Comparison of ENCODE assay signal across 11 cellular contexts in the genomic region with DNA sequence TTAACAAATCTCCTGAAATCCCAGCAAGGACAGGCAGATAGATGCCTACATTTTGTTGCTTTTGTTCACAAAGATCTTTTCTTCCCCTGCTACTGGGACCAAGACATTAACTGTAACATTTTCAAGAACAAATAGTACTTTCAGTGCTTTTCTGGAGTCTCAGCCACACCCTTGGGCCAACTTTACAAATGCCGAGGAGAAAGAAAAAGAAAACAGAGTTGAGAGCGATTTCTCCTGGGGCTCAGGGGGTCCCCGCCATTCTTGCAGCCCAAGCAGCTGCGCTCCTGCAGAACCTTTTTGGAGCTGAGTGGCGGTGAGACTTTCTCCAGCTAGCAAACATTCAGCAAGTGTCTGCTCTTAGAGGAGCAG. TPM values are rescaled to one million over a fixed set of nuclear protein-coding genes. Genes with fewer than 3 reads are reported as not detected.
A peak's percentile ranks its signal among the peaks of the same experiment; 100 is the strongest.
DNase-seq lines count a peak whose midpoint lies in the region; ATAC-seq and TF ChIP-seq lines count a peak whose summit lies in the region.
"Had no signal": no experiment of that assay in that cellular context is flagged by ENCODE, and none has a peak within 500 bp of the region (broad histone marks: within the 10 kb centered on the region; RNA-seq: fewer than 3 reads in every experiment).

No MANE protein-coding gene starts in this region.

- TF ChIP-seq CTCF in HEK293 (tag by site-specific recombination; IDR thresholded peaks at IDR 0.05) (no peak), cardiac fibroblast (IDR thresholded peaks at IDR 0.05; ENCODE audit: low read depth, low read length) (no peak), adrenal gland (IDR thresholded peaks at IDR 0.05) (no peak)

- DNase-seq in cardiac fibroblast (ENCODE audit: low read depth in 2 of 2) = no peak
- no peak for DNase-seq in adrenal gland
- no peak for DNase-seq in EL
- DNase-seq: activated B cell treated with CpG ODN at 0.5 μM for 24 hours; NCI-H524 treated with DMSO at 0.1 percent for 48 hours; stimulated activated naive B cell treated with anti-CD40 and anti-IgM and Interleukin-4, amounts not matched to agents 10 μg/mL and 1 μg/mL and 100 μg/mL, for 72 hours had no signal

- 41 to 64% (median 53%) methylated on average over 5 of the region's 5 CpGs for WGBS in adrenal gland, 4 donors

- peak overlapping the region; percentile 34; the same call in 1 of the 2 replicates for H3K27ac ChIP-seq in HEK293 (ENCODE audit: extremely low read depth, low read depth, low read length)
- no peak overlapping the region for H3K27ac ChIP-seq in iPS-20b (ENCODE audit: low read length)
- peak overlapping the region in 14 of 21 experiments; percentile 3 to 75 (median 49) for H3K27ac ChIP-seq in skin epidermis
- no peak overlapping the region for H3K27ac ChIP-seq in adrenal gland

- intact Hi-C loops in adrenal gland (cut with DNase I) = no loop called here

- H3K4me3 ChIP-seq in HEK293 (ENCODE audit: low read depth, low read length) (no peak overlapping the region), cardiac fibroblast (replicated peaks in 1 of 2; ENCODE audit: low read depth in 2 of 2, low read length in 2 of 2) (peak overlapping the region; percentile 8 to 16), iPS-20b (ENCODE audit: low read length) (no peak overlapping the region), skin epidermis (no peak overlapping the region), adrenal gland (peak overlapping the region in 1 of 4 donors; percentile 27)

- H3K9ac ChIP-seq in iPS-20b (ENCODE audit: low read depth, low read length) = peak overlapping the region; percentile 17; the same call in 1 of the 2 replicates

- H3K9me3 ChIP-seq in HEK293 (ENCODE audit: control insufficient read depth, insufficient read depth, low read depth, low read length) (no peaks in the 10 kb centered on the region), iPS-20b (ENCODE audit: insufficient read depth, low read depth, low read length) (no peaks in the 10 kb centered on the region), adrenal gland (replicated peaks in 1 of 3) (no peaks in the 10 kb centered on the region)

- H3K36me3 ChIP-seq in HEK293 (ENCODE audit: control insufficient read depth in 2 of 2, insufficient read depth in 1 of 2, low read length in 2 of 2) = no peaks in the 10 kb centered on the region
- no peaks in the 10 kb centered on the region for H3K36me3 ChIP-seq in iPS-20b (ENCODE audit: insufficient read depth, low read depth, low read length)
- no peaks in the 10 kb centered on the region for H3K36me3 ChIP-seq in adrenal gland (replicated peaks in 1 of 2)

- POLR2A ChIA-PET in HEK293 (lab: Yijun Ruan, JAX) = no interaction called here

- H3K27me3 ChIP-seq in iPS-20b (ENCODE audit: insufficient read depth, low read length) = no peaks in the 10 kb centered on the region
- no peaks in the 10 kb centered on the region for H3K27me3 ChIP-seq in adrenal gland

- TF ChIP-seq POLR2A in adrenal gland (IDR thresholded peaks at IDR 0.05) = no peak

- ATAC-seq in HG03565 (IDR thresholded peaks at IDR 0.05; ENCODE audit: unreplicated experiment) = no peak
- no peak for ATAC-seq in GM19463 (IDR thresholded peaks at IDR 0.05; ENCODE audit: unreplicated experiment)
- ATAC-seq: stimulated activated naive B cell treated with anti-CD40 and anti-IgM and Interleukin-4, amounts not matched to agents 10 μg/mL and 1 μg/mL and 100 μg/mL, for 72 hours had no signal

- CTCF ChIA-PET in HEK293 (lab: Yijun Ruan, JAX) = interaction anchor here (1.0 to 1.1 kb wide), 2 partner anchors 79 to 526 kb away, joined by 3 to 4 read pairs; no protein-coding TSS in a partner anchor

- H3K4me1 ChIP-seq in HEK293 (ENCODE audit: control insufficient read depth, insufficient read depth, low read length) (peaks cover 8% of the 10 kb centered on the region), iPS-20b (ENCODE audit: insufficient read depth, low read length) (peaks cover 7% of the 10 kb centered on the region; the same call in 1 of the 2 replicates), adrenal gland (replicated peaks in 1 of 2) (no peaks in the 10 kb centered on the region)

TF ChIP-seq in HEK293, 187 proteins besides CTCF, POLR2A, EP300 and RAD21:
- TF ChIP-seq OVOL3 (tag by site-specific recombination; IDR thresholded peaks at IDR 0.05) (no peak), ZNF664 (tag by site-specific recombination; IDR thresholded peaks at IDR 0.05) (no peak), ZNF548 (tag by site-specific recombination; IDR thresholded peaks at IDR 0.05) (no peak), ZNF350 (tag by site-specific recombination; IDR thresholded peaks at IDR 0.05) (no peak), ZNF670 (tag by site-specific recombination; IDR thresholded peaks at IDR 0.05; ENCODE audit: low read depth) (no peak)
- TF ChIP-seq, protein P1, sequence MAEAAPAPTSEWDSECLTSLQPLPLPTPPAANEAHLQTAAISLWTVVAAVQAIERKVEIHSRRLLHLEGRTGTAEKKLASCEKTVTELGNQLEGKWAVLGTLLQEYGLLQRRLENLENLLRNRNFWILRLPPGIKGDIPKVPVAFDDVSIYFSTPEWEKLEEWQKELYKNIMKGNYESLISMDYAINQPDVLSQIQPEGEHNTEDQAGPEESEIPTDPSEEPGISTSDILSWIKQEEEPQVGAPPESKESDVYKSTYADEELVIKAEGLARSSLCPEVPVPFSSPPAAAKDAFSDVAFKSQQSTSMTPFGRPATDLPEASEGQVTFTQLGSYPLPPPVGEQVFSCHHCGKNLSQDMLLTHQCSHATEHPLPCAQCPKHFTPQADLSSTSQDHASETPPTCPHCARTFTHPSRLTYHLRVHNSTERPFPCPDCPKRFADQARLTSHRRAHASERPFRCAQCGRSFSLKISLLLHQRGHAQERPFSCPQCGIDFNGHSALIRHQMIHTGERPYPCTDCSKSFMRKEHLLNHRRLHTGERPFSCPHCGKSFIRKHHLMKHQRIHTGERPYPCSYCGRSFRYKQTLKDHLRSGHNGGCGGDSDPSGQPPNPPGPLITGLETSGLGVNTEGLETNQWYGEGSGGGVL (tag by site-specific recombination; IDR thresholded peaks at IDR 0.05) = no peak
- TF ChIP-seq, protein P2, sequence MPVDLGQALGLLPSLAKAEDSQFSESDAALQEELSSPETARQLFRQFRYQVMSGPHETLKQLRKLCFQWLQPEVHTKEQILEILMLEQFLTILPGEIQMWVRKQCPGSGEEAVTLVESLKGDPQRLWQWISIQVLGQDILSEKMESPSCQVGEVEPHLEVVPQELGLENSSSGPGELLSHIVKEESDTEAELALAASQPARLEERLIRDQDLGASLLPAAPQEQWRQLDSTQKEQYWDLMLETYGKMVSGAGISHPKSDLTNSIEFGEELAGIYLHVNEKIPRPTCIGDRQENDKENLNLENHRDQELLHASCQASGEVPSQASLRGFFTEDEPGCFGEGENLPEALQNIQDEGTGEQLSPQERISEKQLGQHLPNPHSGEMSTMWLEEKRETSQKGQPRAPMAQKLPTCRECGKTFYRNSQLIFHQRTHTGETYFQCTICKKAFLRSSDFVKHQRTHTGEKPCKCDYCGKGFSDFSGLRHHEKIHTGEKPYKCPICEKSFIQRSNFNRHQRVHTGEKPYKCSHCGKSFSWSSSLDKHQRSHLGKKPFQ (tag by site-specific recombination; IDR thresholded peaks at IDR 0.05) = no peak
- TF ChIP-seq, protein P3, sequence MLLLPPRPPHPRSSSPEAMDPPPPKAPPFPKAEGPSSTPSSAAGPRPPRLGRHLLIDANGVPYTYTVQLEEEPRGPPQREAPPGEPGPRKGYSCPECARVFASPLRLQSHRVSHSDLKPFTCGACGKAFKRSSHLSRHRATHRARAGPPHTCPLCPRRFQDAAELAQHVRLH (tag by site-specific recombination; IDR thresholded peaks at IDR 0.05) = no peak

RNA-seq across cellular contexts. Expression of gene EID1, which starts 18.8 kb away (rescaled TPM):
- 100 to 1,000 TPM; 226 to 666 (median 245) TPM for total RNA-seq in adrenal gland
- 100 to 1,000 TPM; 148 to 247 (median 161) TPM for polyA plus RNA-seq in adrenal gland

Comparison
In these comparisons a context has a peak if more than half of its experiments do, and no peak if none do; other contexts are left out.
1. H3K27ac ChIP-seq: peak in HEK293 (single experiment) and skin epidermis (14 of 21); none in iPS-20b (single experiment) and adrenal gland (0 of 5).
2. H3K4me3 ChIP-seq: peak in cardiac fibroblast (2 of 2); none in HEK293 (single experiment), iPS-20b (single experiment) and skin epidermis (0 of 7).